1 cellular context compared by ENCODE assay signal in the genomic region with DNA sequence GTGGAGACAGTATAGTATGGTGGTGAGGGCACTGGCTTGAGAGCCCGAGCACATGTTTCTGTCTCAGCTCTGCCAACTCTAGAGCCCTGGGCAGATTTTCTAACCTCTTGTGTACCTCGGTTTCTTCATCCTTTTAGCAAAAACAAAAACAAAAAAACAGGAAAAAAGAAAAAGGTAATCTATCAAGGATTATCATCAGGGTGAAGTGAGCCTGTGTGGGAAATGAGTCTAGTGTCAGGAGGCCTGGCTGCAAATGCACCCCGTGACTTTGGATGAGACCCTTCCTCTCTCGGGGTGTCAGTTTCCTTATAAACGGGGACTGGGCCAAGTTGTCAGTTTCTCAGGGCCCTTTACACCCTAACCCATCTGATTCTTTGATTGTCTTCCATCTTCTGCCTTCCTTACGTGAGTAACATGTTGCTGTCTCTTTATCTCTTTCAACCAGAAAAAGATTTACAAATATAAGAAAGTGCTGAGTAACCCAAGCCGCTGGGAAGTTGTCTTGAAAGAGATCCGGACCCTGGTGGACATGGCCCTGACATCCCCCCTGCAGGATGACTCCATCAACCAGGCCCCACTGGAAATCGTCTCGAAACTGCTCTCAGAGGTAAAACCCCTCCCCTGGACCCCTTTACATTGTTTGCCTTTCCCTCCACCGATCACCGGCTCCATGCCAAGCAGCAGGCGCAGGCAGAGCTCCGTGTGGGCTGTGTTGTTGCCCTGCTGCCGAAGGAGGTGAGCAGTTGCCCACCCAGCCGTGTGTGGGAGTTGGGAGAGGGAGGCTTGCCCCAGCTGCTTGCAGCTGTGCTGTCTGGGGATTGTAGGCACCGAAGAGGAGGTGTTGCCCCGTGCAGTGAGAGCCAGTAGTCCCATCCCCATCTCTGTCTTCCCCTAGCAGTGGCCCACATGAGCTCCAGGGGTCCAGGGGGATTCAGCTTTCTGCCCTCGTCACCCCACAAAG.
A peak's percentile ranks its signal among the peaks of the same experiment; 100 is the strongest.
TF ChIP-seq lines count a peak whose summit lies in the region.

No MANE protein-coding gene starts in this region.

TF ChIP-seq in K562, 482 proteins besides CTCF, POLR2A, EP300 and RAD21 (continued from another document and continues in another):
- TF ChIP-seq MXD1 (CRISPR knock-in tag; IDR thresholded peaks at IDR 0.05; ENCODE audit: borderline replicate concordance, poor library complexity, severe bottlenecking) (no peak), PML (IDR thresholded peaks at IDR 0.05; ENCODE audit: low read length) (peak; percentile 49; the same call in 1 of the 2 replicates), ZBTB1 (CRISPR knock-in tag; IDR thresholded peaks at IDR 0.05; ENCODE audit: borderline replicate concordance, low read depth) (no peak), HDAC2 (IDR thresholded peaks at IDR 0.05) (peak; percentile 88), MYC (IDR thresholded peaks at IDR 0.05; ENCODE audit: low read depth, low read length) (peak; percentile 40; the same call in 1 of the 2 replicates), MYC (CRISPR knock-in tag; IDR thresholded peaks at IDR 0.05; ENCODE audit: borderline replicate concordance, low read depth) (no peak), ZNF699 (CRISPR knock-in tag; IDR thresholded peaks at IDR 0.05; ENCODE audit: insufficient replicate concordance) (no peak), NCOR1 (IDR thresholded peaks at IDR 0.05) (peak; percentile 78; the same call in 1 of the 2 replicates), GMEB1 (CRISPR knock-in tag; IDR thresholded peaks at IDR 0.05) (no peak), ZNF197 (CRISPR knock-in tag; IDR thresholded peaks at IDR 0.05; ENCODE audit: low read depth) (0 out of 2 replicates have a peak, but pooled peaks have one; percentile 10), JUND (IDR thresholded peaks at IDR 0.05; ENCODE audit: borderline replicate concordance, low read depth, low read length) (peak; percentile 33; the same call in 1 of the 2 replicates), JUND (tag; IDR thresholded peaks at IDR 0.05; ENCODE audit: borderline replicate concordance, low read depth, low read length) (peak; percentile 47; the same call in 1 of the 3 replicates), ZFX (CRISPR knock-in tag; IDR thresholded peaks at IDR 0.05) (peak; percentile 50; the same call in 1 of the 2 replicates), FOXO4 (CRISPR knock-in tag; IDR thresholded peaks at IDR 0.05) (0 out of 2 replicates have a peak, but pooled peaks have one; percentile 19), EGR1 (conservative IDR thresholded peaks at IDR 0.05) (peak; percentile 72; the same call in 1 of the 2 replicates), MTA1 (IDR thresholded peaks at IDR 0.05; ENCODE audit: borderline replicate concordance) (0 out of 2 replicates have a peak, but pooled peaks have one; percentile 47), KLF16 (IDR thresholded peaks at IDR 0.05) (peak; percentile 58; the same call in 1 of the 2 replicates), SMARCB1 (IDR thresholded peaks at IDR 0.05; ENCODE audit: insufficient read length, low read depth) (no peak), DMBX1 (CRISPR knock-in tag; IDR thresholded peaks at IDR 0.05; ENCODE audit: borderline replicate concordance) (peak; percentile 53; the same call in 1 of the 2 replicates), JUNB (CRISPR knock-in tag; conservative IDR thresholded peaks at IDR 0.05) (no peak), PHF8 (IDR thresholded peaks at IDR 0.05; ENCODE audit: borderline replicate concordance, low read length) (0 out of 2 replicates have a peak, but pooled peaks have one; percentile 19), SMARCA4 (IDR thresholded peaks at IDR 0.05) (peak; percentile 94), ZNF766 (CRISPR knock-in tag; conservative IDR thresholded peaks at IDR 0.05) (peak; percentile 63; the same call in 1 of the 2 replicates), NFE2 (IDR thresholded peaks at IDR 0.05; ENCODE audit: low read depth) (peak; percentile 97), RBM22 (IDR thresholded peaks at IDR 0.05; ENCODE audit: low read depth, low read length, poor library complexity, severe bottlenecking) (peak; percentile 78), ZNF79 (CRISPR knock-in tag; IDR thresholded peaks at IDR 0.05; ENCODE audit: low read depth) (0 out of 2 replicates have a peak, but pooled peaks have one; percentile 21), CBFA2T2 (conservative IDR thresholded peaks at IDR 0.05) (peak; percentile 84), HDAC1 (IDR thresholded peaks at IDR 0.05) (peak in 1 of 2 experiments; percentile 75; a peak in 2 of 4 replicates), HDGF (IDR thresholded peaks at IDR 0.05) (peak; percentile 74; the same call in 1 of the 2 replicates), ZNF589 (CRISPR knock-in tag; IDR thresholded peaks at IDR 0.05; ENCODE audit: low read depth) (peak; percentile 41; the same call in 1 of the 2 replicates), KDM1A (IDR thresholded peaks at IDR 0.05) (peak; percentile 92), NBN (IDR thresholded peaks at IDR 0.05; ENCODE audit: low read depth) (no peak; the same call in 1 of the 2 replicates), MECOM (CRISPR knock-in tag; IDR thresholded peaks at IDR 0.05) (peak; percentile 73; the same call in 1 of the 2 replicates), FOSL1 (tag; conservative IDR thresholded peaks at IDR 0.05) (peak; percentile 85), TEAD2 (tag; IDR thresholded peaks at IDR 0.05) (no peak), CHD1 (IDR thresholded peaks at IDR 0.05; ENCODE audit: low read length) (no peak), BMI1 (IDR thresholded peaks at IDR 0.05; ENCODE audit: low read length) (no peak), MCM5 (IDR thresholded peaks at IDR 0.05; ENCODE audit: low read depth) (no peak), ARNT (IDR thresholded peaks at IDR 0.05) (peak; percentile 25 to 74; a peak in 1 of 4 replicates), NR4A1 (CRISPR knock-in tag; IDR thresholded peaks at IDR 0.05) (0 out of 2 replicates have a peak, but pooled peaks have one; percentile 22), NR4A1 (tag; IDR thresholded peaks at IDR 0.05) (peak; percentile 66), ZSCAN32 (CRISPR knock-in tag; IDR thresholded peaks at IDR 0.05) (no peak), GATA2 (CRISPR knock-in tag; IDR thresholded peaks at IDR 0.05) (peak; percentile 87), JUN (IDR thresholded peaks at IDR 0.05; ENCODE audit: borderline replicate concordance, low read depth, low read length) (0 out of 2 replicates have a peak, but pooled peaks have one; percentile 45), JUN (CRISPR knock-in tag; IDR thresholded peaks at IDR 0.05; ENCODE audit: borderline replicate concordance) (no peak), STAT5B (CRISPR knock-in tag; IDR thresholded peaks at IDR 0.05) (no peak), ATF1 (CRISPR knock-in tag; IDR thresholded peaks at IDR 0.05) (no peak), ATF1 (tag; IDR thresholded peaks at IDR 0.05) (peak; percentile 7; the same call in 1 of the 2 replicates), FOXM1 (IDR thresholded peaks at IDR 0.05; ENCODE audit: low read depth) (peak; percentile 59), FOXM1 (CRISPR knock-in tag; IDR thresholded peaks at IDR 0.05; ENCODE audit: low read depth) (no peak), HMBOX1 (IDR thresholded peaks at IDR 0.05) (peak; percentile 20; the same call in 1 of the 2 replicates)
- TF ChIP-seq, protein P1, sequence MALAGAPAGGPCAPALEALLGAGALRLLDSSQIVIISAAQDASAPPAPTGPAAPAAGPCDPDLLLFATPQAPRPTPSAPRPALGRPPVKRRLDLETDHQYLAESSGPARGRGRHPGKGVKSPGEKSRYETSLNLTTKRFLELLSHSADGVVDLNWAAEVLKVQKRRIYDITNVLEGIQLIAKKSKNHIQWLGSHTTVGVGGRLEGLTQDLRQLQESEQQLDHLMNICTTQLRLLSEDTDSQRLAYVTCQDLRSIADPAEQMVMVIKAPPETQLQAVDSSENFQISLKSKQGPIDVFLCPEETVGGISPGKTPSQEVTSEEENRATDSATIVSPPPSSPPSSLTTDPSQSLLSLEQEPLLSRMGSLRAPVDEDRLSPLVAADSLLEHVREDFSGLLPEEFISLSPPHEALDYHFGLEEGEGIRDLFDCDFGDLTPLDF (CRISPR knock-in tag; IDR thresholded peaks at IDR 0.05) = no peak
- TF ChIP-seq, protein P2, sequence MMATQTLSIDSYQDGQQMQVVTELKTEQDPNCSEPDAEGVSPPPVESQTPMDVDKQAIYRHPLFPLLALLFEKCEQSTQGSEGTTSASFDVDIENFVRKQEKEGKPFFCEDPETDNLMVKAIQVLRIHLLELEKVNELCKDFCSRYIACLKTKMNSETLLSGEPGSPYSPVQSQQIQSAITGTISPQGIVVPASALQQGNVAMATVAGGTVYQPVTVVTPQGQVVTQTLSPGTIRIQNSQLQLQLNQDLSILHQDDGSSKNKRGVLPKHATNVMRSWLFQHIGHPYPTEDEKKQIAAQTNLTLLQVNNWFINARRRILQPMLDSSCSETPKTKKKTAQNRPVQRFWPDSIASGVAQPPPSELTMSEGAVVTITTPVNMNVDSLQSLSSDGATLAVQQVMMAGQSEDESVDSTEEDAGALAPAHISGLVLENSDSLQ (IDR thresholded peaks at IDR 0.05) = peak; percentile 66
- TF ChIP-seq, protein P3, sequence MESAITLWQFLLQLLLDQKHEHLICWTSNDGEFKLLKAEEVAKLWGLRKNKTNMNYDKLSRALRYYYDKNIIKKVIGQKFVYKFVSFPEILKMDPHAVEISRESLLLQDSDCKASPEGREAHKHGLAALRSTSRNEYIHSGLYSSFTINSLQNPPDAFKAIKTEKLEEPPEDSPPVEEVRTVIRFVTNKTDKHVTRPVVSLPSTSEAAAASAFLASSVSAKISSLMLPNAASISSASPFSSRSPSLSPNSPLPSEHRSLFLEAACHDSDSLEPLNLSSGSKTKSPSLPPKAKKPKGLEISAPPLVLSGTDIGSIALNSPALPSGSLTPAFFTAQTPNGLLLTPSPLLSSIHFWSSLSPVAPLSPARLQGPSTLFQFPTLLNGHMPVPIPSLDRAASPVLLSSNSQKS (CRISPR knock-in tag; IDR thresholded peaks at IDR 0.05) = no peak
- TF ChIP-seq, protein P4, sequence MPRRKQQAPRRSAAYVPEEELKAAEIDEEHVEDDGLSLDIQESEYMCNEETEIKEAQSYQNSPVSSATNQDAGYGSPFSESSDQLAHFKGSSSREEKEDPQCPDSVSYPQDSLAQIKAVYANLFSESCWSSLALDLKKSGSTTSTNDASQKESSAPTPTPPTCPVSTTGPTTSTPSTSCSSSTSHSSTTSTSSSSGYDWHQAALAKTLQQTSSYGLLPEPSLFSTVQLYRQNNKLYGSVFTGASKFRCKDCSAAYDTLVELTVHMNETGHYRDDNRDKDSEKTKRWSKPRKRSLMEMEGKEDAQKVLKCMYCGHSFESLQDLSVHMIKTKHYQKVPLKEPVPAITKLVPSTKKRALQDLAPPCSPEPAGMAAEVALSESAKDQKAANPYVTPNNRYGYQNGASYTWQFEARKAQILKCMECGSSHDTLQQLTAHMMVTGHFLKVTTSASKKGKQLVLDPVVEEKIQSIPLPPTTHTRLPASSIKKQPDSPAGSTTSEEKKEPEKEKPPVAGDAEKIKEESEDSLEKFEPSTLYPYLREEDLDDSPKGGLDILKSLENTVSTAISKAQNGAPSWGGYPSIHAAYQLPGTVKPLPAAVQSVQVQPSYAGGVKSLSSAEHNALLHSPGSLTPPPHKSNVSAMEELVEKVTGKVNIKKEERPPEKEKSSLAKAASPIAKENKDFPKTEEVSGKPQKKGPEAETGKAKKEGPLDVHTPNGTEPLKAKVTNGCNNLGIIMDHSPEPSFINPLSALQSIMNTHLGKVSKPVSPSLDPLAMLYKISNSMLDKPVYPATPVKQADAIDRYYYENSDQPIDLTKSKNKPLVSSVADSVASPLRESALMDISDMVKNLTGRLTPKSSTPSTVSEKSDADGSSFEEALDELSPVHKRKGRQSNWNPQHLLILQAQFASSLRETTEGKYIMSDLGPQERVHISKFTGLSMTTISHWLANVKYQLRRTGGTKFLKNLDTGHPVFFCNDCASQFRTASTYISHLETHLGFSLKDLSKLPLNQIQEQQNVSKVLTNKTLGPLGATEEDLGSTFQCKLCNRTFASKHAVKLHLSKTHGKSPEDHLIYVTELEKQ (CRISPR knock-in tag; IDR thresholded peaks at IDR 0.05) = no peak
- TF ChIP-seq, protein P5, sequence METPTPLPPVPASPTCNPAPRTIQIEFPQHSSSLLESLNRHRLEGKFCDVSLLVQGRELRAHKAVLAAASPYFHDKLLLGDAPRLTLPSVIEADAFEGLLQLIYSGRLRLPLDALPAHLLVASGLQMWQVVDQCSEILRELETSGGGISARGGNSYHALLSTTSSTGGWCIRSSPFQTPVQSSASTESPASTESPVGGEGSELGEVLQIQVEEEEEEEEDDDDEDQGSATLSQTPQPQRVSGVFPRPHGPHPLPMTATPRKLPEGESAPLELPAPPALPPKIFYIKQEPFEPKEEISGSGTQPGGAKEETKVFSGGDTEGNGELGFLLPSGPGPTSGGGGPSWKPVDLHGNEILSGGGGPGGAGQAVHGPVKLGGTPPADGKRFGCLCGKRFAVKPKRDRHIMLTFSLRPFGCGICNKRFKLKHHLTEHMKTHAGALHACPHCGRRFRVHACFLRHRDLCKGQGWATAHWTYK (CRISPR knock-in tag; IDR thresholded peaks at IDR 0.05) = peak; percentile 75
